In the genomic region with DNA sequence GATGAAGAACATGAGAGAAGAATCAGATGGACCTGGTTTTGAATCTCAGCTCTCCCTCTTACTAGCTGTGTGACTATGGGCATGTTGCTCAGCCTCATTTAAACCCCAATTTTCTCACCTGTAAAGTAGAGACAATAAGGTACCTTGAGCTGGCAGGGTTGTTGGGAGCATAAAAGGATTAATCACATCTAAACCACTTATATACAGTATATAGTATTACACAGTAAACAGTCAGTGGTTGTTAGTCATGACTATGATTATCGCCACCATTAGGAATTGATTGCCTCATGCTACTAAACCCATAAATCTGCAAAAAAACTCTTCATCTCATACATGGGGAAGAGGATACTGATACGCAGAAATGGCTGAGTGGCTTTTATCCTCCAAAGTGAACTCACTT, we compare ENCODE assay signal across 17 cellular contexts.
"Had no signal": no experiment of that assay in that cellular context is flagged by ENCODE, and none has a peak within 500 bp of the region (broad histone marks: within the 10 kb centered on the region; RNA-seq: fewer than 3 reads in every experiment).

No MANE protein-coding gene starts in this region.

- ATAC-seq: gastrocnemius medialis; left lobe of liver; naive thymus-derived CD4-positive, alpha-beta T cell; psoas muscle; right lobe of liver; stimulated activated naive B cell treated with anti-CD40 and anti-IgM and Interleukin-4, amounts not matched to agents 10 μg/mL and 1 μg/mL and 100 μg/mL, for 72 hours; stimulated activated naive CD8-positive, alpha-beta T cell treated with anti-CD3 and anti-CD28 coated beads, Interleukin-15, amount 100 ng/mL, for 72 hours had no signal

- H3K27ac ChIP-seq: gastrocnemius medialis, neutrophil, psoas muscle, right lobe of liver, testis, tibial nerve had no signal

- H3K4me3 ChIP-seq: gastrocnemius medialis, psoas muscle, right lobe of liver, testis, tibial nerve had no signal

- H3K4me1 ChIP-seq: gastrocnemius medialis, psoas muscle, right lobe of liver, testis, tibial nerve had no signal

- DNase-seq: gastrocnemius medialis; islet precursor cell; mammary epithelial cell; naive thymus-derived CD4-positive, alpha-beta T cell; nephron progenitor cell; psoas muscle; retina; right lobe of liver; stimulated activated CD4-positive, alpha-beta T cell treated with anti-CD3 and anti-CD28 coated beads, Interleukin-15, amount 100 ng/mL, for 24 hours; stimulated activated CD4-positive, alpha-beta T cell treated with anti-CD3 and anti-CD28 coated beads, Interleukin-1b, Interleukin-23, amount 100 ng/mL, for 48 hours; stimulated activated CD4-positive, alpha-beta T cell treated with anti-CD3 and anti-CD28 coated beads, Interleukin-4, amount 100 ng/mL, for 4 hours; stimulated activated naive B cell treated with anti-CD40 and anti-IgM and Interleukin-4, amounts not matched to agents 10 μg/mL and 1 μg/mL and 100 μg/mL, for 72 hours; stimulated activated naive CD8-positive, alpha-beta T cell treated with anti-CD3 and anti-CD28 coated beads, Interleukin-15, amount 100 ng/mL, for 72 hours; testis had no signal

- H3K9me3 ChIP-seq: gastrocnemius medialis, neutrophil, psoas muscle, right lobe of liver, testis, tibial nerve had no signal

- H3K27me3 ChIP-seq: gastrocnemius medialis, neutrophil, right lobe of liver, testis, tibial nerve had no signal
